Comparison of ENCODE assay signal across 29 cellular contexts in genomic region chr17:13293421-13293820, GRCh38.
"Had no signal": no experiment of that assay in that cellular context is flagged by ENCODE, and none has a peak within 500 bp of the region (broad histone marks: within the 10 kb centered on the region; RNA-seq: fewer than 3 reads in every experiment).

No MANE protein-coding gene starts in this region.

- H3K27ac Mint-ChIP-seq: stimulated activated effector memory CD8-positive, alpha-beta T cell treated with anti-CD3 and anti-CD28 coated beads, Interleukin-12 subunit alpha, Interleukin-12 subunit beta, amount 100 ng/mL, for 72 hours; stimulated activated memory B cell treated with anti-CD40 and anti-IgM and Interleukin-4, amounts not matched to agents 10 μg/mL and 1 μg/mL and 100 μg/mL, for 72 hours; stimulated activated naive B cell treated with anti-CD40 and anti-IgM and Interleukin-4, amounts not matched to agents 10 μg/mL and 1 μg/mL and 100 μg/mL, for 72 hours; stimulated activated naive CD8-positive, alpha-beta T cell treated with anti-CD3 and anti-CD28 coated beads, Interleukin-15, amount 100 ng/mL, for 72 hours; stimulated activated naive CD8-positive, alpha-beta T cell treated with anti-CD3 and anti-CD28 coated beads, Interleukin-15, Interleukin-2, amounts not matched to agents 100 ng/mL and 50 ng/mL, for 24 hours; type B pancreatic cell had no signal

- H3K27me3 Mint-ChIP-seq: stimulated activated memory B cell treated with anti-CD40 and anti-IgM and Interleukin-4, amounts not matched to agents 10 μg/mL and 1 μg/mL and 100 μg/mL, for 72 hours; stimulated activated naive B cell treated with anti-CD40 and anti-IgM and Interleukin-4, amounts not matched to agents 10 μg/mL and 1 μg/mL and 100 μg/mL, for 72 hours; stimulated activated naive CD8-positive, alpha-beta T cell treated with anti-CD3 and anti-CD28 coated beads, Interleukin-15, amount 100 ng/mL, for 72 hours; stimulated activated naive CD8-positive, alpha-beta T cell treated with anti-CD3 and anti-CD28 coated beads, Interleukin-15, Interleukin-2, amounts not matched to agents 100 ng/mL and 50 ng/mL, for 24 hours; type B pancreatic cell had no signal

- H3K4me1 ChIP-seq: stomach, suprapubic skin, testis, thyroid gland, tibial artery, tibial nerve, upper lobe of left lung, upper lobe of right lung, uterus, vagina had no signal

- H3K9me3 Mint-ChIP-seq: stimulated activated effector memory CD8-positive, alpha-beta T cell treated with anti-CD3 and anti-CD28 coated beads, Interleukin-12 subunit alpha, Interleukin-12 subunit beta, amount 100 ng/mL, for 72 hours; stimulated activated naive CD8-positive, alpha-beta T cell treated with anti-CD3 and anti-CD28 coated beads, Interleukin-15, amount 100 ng/mL, for 72 hours; stimulated activated naive CD8-positive, alpha-beta T cell treated with anti-CD3 and anti-CD28 coated beads, Interleukin-15, Interleukin-2, amounts not matched to agents 100 ng/mL and 50 ng/mL, for 24 hours; type B pancreatic cell had no signal

- H3K36me3 Mint-ChIP-seq: stimulated activated effector memory CD8-positive, alpha-beta T cell treated with anti-CD3 and anti-CD28 coated beads, Interleukin-12 subunit alpha, Interleukin-12 subunit beta, amount 100 ng/mL, for 72 hours; stimulated activated memory B cell treated with anti-CD40 and anti-IgM and Interleukin-4, amounts not matched to agents 10 μg/mL and 1 μg/mL and 100 μg/mL, for 72 hours; stimulated activated naive B cell treated with anti-CD40 and anti-IgM and Interleukin-4, amounts not matched to agents 10 μg/mL and 1 μg/mL and 100 μg/mL, for 72 hours; type B pancreatic cell had no signal

- H3K36me3 ChIP-seq: stomach, suprapubic skin, thoracic aorta, thyroid gland, tibial artery, tibial nerve, transverse colon, upper lobe of left lung, upper lobe of right lung, uterus, vagina had no signal

- H3K9me3 ChIP-seq: stomach, suprapubic skin, testis, thoracic aorta, thyroid gland, tibial artery, tibial nerve, transverse colon, upper lobe of left lung, upper lobe of right lung, uterus, vagina had no signal

- H3K27ac ChIP-seq: stomach, suprapubic skin, testis, thoracic aorta, thyroid gland, tibial artery, tibial nerve, transverse colon, upper lobe of left lung, upper lobe of right lung, uterus, vagina had no signal

- FAIRE-seq: urothelium cell line had no signal

- ATAC-seq: stimulated activated effector memory CD8-positive, alpha-beta T cell treated with anti-CD3 and anti-CD28 coated beads, Interleukin-12 subunit alpha, Interleukin-12 subunit beta, amount 100 ng/mL, for 72 hours; stimulated activated memory B cell treated with anti-CD40 and anti-IgM and Interleukin-4, amounts not matched to agents 10 μg/mL and 1 μg/mL and 100 μg/mL, for 72 hours; stimulated activated naive B cell treated with anti-CD40 and anti-IgM and Interleukin-4, amounts not matched to agents 10 μg/mL and 1 μg/mL and 100 μg/mL, for 72 hours; stimulated activated naive CD8-positive, alpha-beta T cell treated with anti-CD3 and anti-CD28 coated beads, Interleukin-15, amount 100 ng/mL, for 72 hours; stimulated activated naive CD8-positive, alpha-beta T cell treated with anti-CD3 and anti-CD28 coated beads, Interleukin-15, Interleukin-2, amounts not matched to agents 100 U/mL and 50 U/mL, for 24 hours; upper lobe of right lung had no signal

- H3K27me3 ChIP-seq: stomach, suprapubic skin, testis, thyroid gland, tibial artery, tibial nerve, transverse colon, upper lobe of left lung, upper lobe of right lung, uterus, vagina had no signal

- DNase-seq: stimulated activated CD4-positive, alpha-beta T cell treated with anti-CD3 and anti-CD28 coated beads, Interleukin-2, amount 100 ng/mL, for 48 hours; stimulated activated CD4-positive, alpha-beta T cell treated with anti-CD3 and anti-CD28 coated beads, Interleukin-4, amount 100 ng/mL, for 1 hour; stimulated activated CD4-positive, alpha-beta T cell treated with anti-CD3 and anti-CD28 coated beads, Interleukin-4, amount 100 ng/mL, for 24 hours; stimulated activated CD4-positive, alpha-beta T cell treated with anti-CD3 and anti-CD28 coated beads, Interleukin-4, amount 100 ng/mL, for 4 hours; stimulated activated CD8-positive, alpha-beta memory T cell treated with anti-CD3 and anti-CD28 coated beads, Interleukin-4, amount 100 ng/mL, for 48 hours; stimulated activated naive B cell treated with anti-CD40 and anti-IgM and Interleukin-4, amounts not matched to agents 10 μg/mL and 1 μg/mL and 100 μg/mL, for 72 hours; stimulated activated naive CD4-positive, alpha-beta T cell; stimulated activated naive CD4-positive, alpha-beta T cell treated with Interleukin-2 at 50 U/mL for 16 hours; stimulated activated naive CD8-positive, alpha-beta T cell treated with anti-CD3 and anti-CD28 coated beads, Interleukin-15, amount 100 ng/mL, for 72 hours; stimulated activated naive CD8-positive, alpha-beta T cell treated with anti-CD3 and anti-CD28 coated beads, Interleukin-15, Interleukin-2, amounts not matched to agents 100 U/mL and 50 U/mL, for 24 hours; stomach; substantia nigra; testis; thyroid gland; tibial artery; transverse colon; trophoblast cell; upper lobe of left lung; upper lobe of right lung; uterus had no signal

- H3K4me3 ChIP-seq: stomach, suprapubic skin, testis, thoracic aorta, thyroid gland, tibial artery, tibial nerve, transverse colon, upper lobe of left lung, upper lobe of right lung, uterus, vagina had no signal

- H3K4me3 Mint-ChIP-seq: stimulated activated effector memory CD8-positive, alpha-beta T cell treated with anti-CD3 and anti-CD28 coated beads, Interleukin-12 subunit alpha, Interleukin-12 subunit beta, amount 100 ng/mL, for 72 hours; stimulated activated memory B cell treated with anti-CD40 and anti-IgM and Interleukin-4, amounts not matched to agents 10 μg/mL and 1 μg/mL and 100 μg/mL, for 72 hours; stimulated activated naive B cell treated with anti-CD40 and anti-IgM and Interleukin-4, amounts not matched to agents 10 μg/mL and 1 μg/mL and 100 μg/mL, for 72 hours; stimulated activated naive CD8-positive, alpha-beta T cell treated with anti-CD3 and anti-CD28 coated beads, Interleukin-15, amount 100 ng/mL, for 72 hours; stimulated activated naive CD8-positive, alpha-beta T cell treated with anti-CD3 and anti-CD28 coated beads, Interleukin-15, Interleukin-2, amounts not matched to agents 100 ng/mL and 50 ng/mL, for 24 hours; type B pancreatic cell had no signal

- H3K4me1 Mint-ChIP-seq: stimulated activated effector memory CD8-positive, alpha-beta T cell treated with anti-CD3 and anti-CD28 coated beads, Interleukin-12 subunit alpha, Interleukin-12 subunit beta, amount 100 ng/mL, for 72 hours; stimulated activated memory B cell treated with anti-CD40 and anti-IgM and Interleukin-4, amounts not matched to agents 10 μg/mL and 1 μg/mL and 100 μg/mL, for 72 hours; stimulated activated naive B cell treated with anti-CD40 and anti-IgM and Interleukin-4, amounts not matched to agents 10 μg/mL and 1 μg/mL and 100 μg/mL, for 72 hours; stimulated activated naive CD8-positive, alpha-beta T cell treated with anti-CD3 and anti-CD28 coated beads, Interleukin-15, amount 100 ng/mL, for 72 hours had no signal
